Comparison of ENCODE assay signal across 8 cellular contexts in genomic region chr15:100340721-100341661, GRCh38. TPM values are rescaled to one million over a fixed set of nuclear protein-coding genes. Genes with fewer than 3 reads are reported as not detected.
DNase-seq lines count a peak whose midpoint lies in the region; ATAC-seq and TF ChIP-seq lines count a peak whose summit lies in the region.

No MANE protein-coding gene starts in this region.

- 0% methylated on average over 1 of the region's 134 CpGs for WGBS in esophagus muscularis mucosa

- H3K4me1 Mint-ChIP-seq in T-helper 17 cell (peaks cover 17% of the 10 kb centered on the region), osteocyte (ENCODE audit: unreplicated experiment) (peaks cover 2% of the 10 kb centered on the region)

- no peak for TF ChIP-seq EP300 in esophagus muscularis mucosa (IDR thresholded peaks at IDR 0.05)

- peaks cover 4 to 37% (median 34%) of the 10 kb centered on the region in 4 donors for H3K4me1 ChIP-seq in esophagus muscularis mucosa

- no peaks in the 10 kb centered on the region for H3K36me3 Mint-ChIP-seq in T-helper 17 cell (ENCODE audit: low read depth)
- H3K36me3 Mint-ChIP-seq in osteocyte (ENCODE audit: unreplicated experiment): no peaks in the 10 kb centered on the region

- no peaks in the 10 kb centered on the region for H3K9me3 ChIP-seq in T-helper 17 cell (ENCODE audit: control insufficient read depth, low read length, poor library complexity, severe bottlenecking)
- H3K9me3 ChIP-seq in esophagus muscularis mucosa: no peaks in the 10 kb centered on the region

- peak overlapping the region; percentile 77 to 89 (median 82) for H3K4me3 ChIP-seq in esophagus muscularis mucosa

- peaks cover 4% of the 10 kb centered on the region for H3K27me3 Mint-ChIP-seq in T-helper 17 cell
- peaks cover 41% of the 10 kb centered on the region for H3K27me3 Mint-ChIP-seq in osteocyte (ENCODE audit: unreplicated experiment)

- no peak overlapping the region for H3K27ac Mint-ChIP-seq in T-helper 17 cell
- H3K27ac Mint-ChIP-seq in osteocyte (ENCODE audit: unreplicated experiment): no peak overlapping the region

- TF ChIP-seq CTCF in esophagus muscularis mucosa (IDR thresholded peaks at IDR 0.05) (no peak), osteocyte (IDR thresholded peaks at IDR 0.05) (no peak)

- no peak for TF ChIP-seq POLR2A in esophagus muscularis mucosa (IDR thresholded peaks at IDR 0.05; ENCODE audit: low read depth)

- no peaks in the 10 kb centered on the region for H3K36me3 ChIP-seq in esophagus muscularis mucosa

- intact Hi-C loops in esophagus muscularis mucosa (cut with DNase I): no loop called here

- H3K27me3 ChIP-seq in esophagus muscularis mucosa: peaks cover 0 to 6% (median 0%) of the 10 kb centered on the region in 4 donors

- peak; percentile 36 for DNase-seq in activated gamma-delta T cell (lab: John Stamatoyannopoulos, UW)
- no peak for DNase-seq in activated gamma-delta T cell treated with Interleukin-2 at 50 U/mL for 16 hours
- DNase-seq in T-helper 17 cell: peak; percentile 28 to 33 (median 29)
- no peak for DNase-seq in esophagus muscularis mucosa (ENCODE audit: extremely low spot score)
- DNase-seq in osteocyte (ENCODE audit: extremely low spot score, unreplicated experiment): no peak
- no peak for DNase-seq in GDM1 (lab: John Stamatoyannopoulos, UW)
- DNase-seq in NCI-H1694 treated with DMSO at 0.1 percent for 48 hours (lab: John Stamatoyannopoulos, UW): no peak

- peak overlapping the region; percentile 78 to 93 (median 88) for H3K27ac ChIP-seq in esophagus muscularis mucosa (replicated peaks in 1 of 4)

- H3K9me3 Mint-ChIP-seq in osteocyte (ENCODE audit: unreplicated experiment): no peaks in the 10 kb centered on the region

- ATAC-seq in T-helper 17 cell (peak; percentile 22), HG03460 (IDR thresholded peaks at IDR 0.05; ENCODE audit: unreplicated experiment) (no peak)

- H3K4me3 Mint-ChIP-seq in T-helper 17 cell: peak overlapping the region; percentile 73
- peak overlapping the region; percentile 59 for H3K4me3 Mint-ChIP-seq in osteocyte (ENCODE audit: unreplicated experiment)

RNA-seq across cellular contexts. Expression of gene ADAMTS17, which starts 0.8 kb away (rescaled TPM):
- 10 to 100 TPM in 1 of 2 donors, 1 to 10 TPM in 1; 8.1 to 10.6 TPM for total RNA-seq in T-helper 17 cell
- total RNA-seq in esophagus muscularis mucosa: 10 to 100 TPM in 1 of 4 donors, 1 to 10 TPM in 3; 5.3 to 12.0 (median 6.6) TPM
- 0.39 and 1.5 TPM in 2 replicates for total RNA-seq in osteocyte

Comparison
In these comparisons a context has a peak if more than half of its experiments do, and no peak if none do; other contexts are left out.
1. DNase-seq: peak in activated gamma-delta T cell (single experiment) and T-helper 17 cell (3 of 3); none in activated gamma-delta T cell treated with Interleukin-2 at 50 U/mL for 16 hours (single experiment), esophagus muscularis mucosa (single experiment), osteocyte (single experiment), GDM1 (single experiment) and NCI-H1694 treated with DMSO at 0.1 percent for 48 hours (single experiment).